In the genomic region with DNA sequence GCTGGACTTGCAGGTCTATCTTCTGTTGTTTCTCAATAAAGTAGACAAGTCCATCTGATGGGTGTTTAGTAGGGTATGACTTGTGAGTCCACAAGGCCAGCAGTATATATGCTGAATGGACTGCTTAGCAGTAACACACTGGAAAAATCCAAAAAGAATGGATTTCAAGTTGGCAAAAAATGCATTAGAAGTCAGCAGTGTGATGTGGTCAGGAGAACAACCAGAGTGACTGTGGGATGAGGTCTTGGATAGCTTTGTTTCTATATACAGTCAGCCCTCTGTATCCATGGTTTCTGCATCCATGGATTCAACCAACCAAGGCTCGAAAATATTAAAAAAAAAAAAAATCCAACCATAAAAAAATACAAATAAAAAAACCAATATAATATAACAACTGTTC, we compare ENCODE assay signal across 30 cellular contexts. TPM values are rescaled to one million over a fixed set of nuclear protein-coding genes. Genes with fewer than 3 reads are reported as not detected.
A peak's percentile ranks its signal among the peaks of the same experiment; 100 is the strongest.
DNase-seq lines count a peak whose midpoint lies in the region; ATAC-seq and TF ChIP-seq lines count a peak whose summit lies in the region.
"Had no signal": no experiment of that assay in that cellular context is flagged by ENCODE, and none has a peak within 500 bp of the region (broad histone marks: within the 10 kb centered on the region; RNA-seq: fewer than 3 reads in every experiment).

No MANE protein-coding gene starts in this region.

- no peak overlapping the region for H3T11ph ChIP-seq in H9 (ENCODE audit: low read length)

- H2AK5ac ChIP-seq in H9 (ENCODE audit: insufficient read length, low read length) (no peak overlapping the region), mesenchymal stem cell (ENCODE audit: low read length, severe bottlenecking) (peak overlapping the region; percentile 40)

- H3K36me3 Mint-ChIP-seq in H9 (ENCODE audit: insufficient read depth in 1 of 3, low read depth in 3 of 3): peaks cover 0 to 6% (median 0%) of the 10 kb centered on the region in 3 experiments; a peak in 2 of 7 replicates
- H3K36me3 Mint-ChIP-seq: IgD-negative memory B cell had no signal

- no peak overlapping the region for H3K4me2 ChIP-seq in H9 (ENCODE audit: insufficient read depth, insufficient read length, low read length)
- H3K4me2 ChIP-seq in mesenchymal stem cell (ENCODE audit: low read length, poor library complexity, severe bottlenecking): no peak overlapping the region
- H3K4me2 ChIP-seq: GM23338 had no signal

- H2BK120ac ChIP-seq in H9 (ENCODE audit: low read depth, low read length, poor library complexity, severe bottlenecking) (peak overlapping the region; percentile 65), mesenchymal stem cell (ENCODE audit: low read depth, low read length) (peak overlapping the region; percentile 23)

- no peaks in the 10 kb centered on the region for H3K27me3 Mint-ChIP-seq in H9 (ENCODE audit: low read depth)
- H3K27me3 Mint-ChIP-seq: activated CD8-positive, alpha-beta T cell treated with anti-CD3 and anti-CD28 coated beads for 36 hours; CD4-positive, CD25-positive, alpha-beta regulatory T cell; IgD-negative memory B cell; T-helper 17 cell had no signal

- H3K27ac ChIP-seq in H9 (ENCODE audit: insufficient read length, low read depth, low read length) (no peak overlapping the region), mesenchymal stem cell (ENCODE audit: low read length, poor library complexity, severe bottlenecking) (peak overlapping the region; percentile 2), thoracic aorta (peak overlapping the region; percentile 72 to 98)
- H3K27ac ChIP-seq: lower lobe of right lung had no signal

- peaks cover 6% of the 10 kb centered on the region in 2 experiments for H3K36me3 ChIP-seq in mesenchymal stem cell (ENCODE audit: control insufficient read depth in 1 of 2, insufficient read depth in 2 of 2, low read depth in 1 of 2, low read length in 2 of 2)
- no peaks in the 10 kb centered on the region for H3K36me3 ChIP-seq in thoracic aorta

- no peak overlapping the region for H3K23ac ChIP-seq in H9 (ENCODE audit: insufficient read length, low read depth, low read length)
- H3K23ac ChIP-seq in mesenchymal stem cell (ENCODE audit: low read length in 2 of 2): no peak overlapping the region

- H3K79me1 ChIP-seq in H9 (ENCODE audit: insufficient read depth, low read depth, low read length, poor library complexity, severe bottlenecking) (peaks cover 5% of the 10 kb centered on the region), mesenchymal stem cell (replicated peaks; ENCODE audit: low read length, poor library complexity, severe bottlenecking) (peaks cover 20% of the 10 kb centered on the region)

- H3K9me3 Mint-ChIP-seq in H9: no peaks in the 10 kb centered on the region
- H3K9me3 Mint-ChIP-seq: activated CD8-positive, alpha-beta T cell treated with anti-CD3 and anti-CD28 coated beads for 36 hours; CD4-positive, CD25-positive, alpha-beta regulatory T cell; GM23338; IgD-negative memory B cell; stimulated activated effector memory CD8-positive, alpha-beta T cell treated with anti-CD3 and anti-CD28 coated beads, Interleukin-12 subunit alpha, Interleukin-12 subunit beta, amount 100 ng/mL, for 72 hours had no signal

- TF ChIP-seq CTCF in H9 (conservative IDR thresholded peaks at IDR 0.05) (no peak), thoracic aorta (IDR thresholded peaks at IDR 0.05) (no peak)

- no peak overlapping the region for H4K8ac ChIP-seq in H9 (replicated peaks; ENCODE audit: insufficient read length, low read depth, low read length)
- peak overlapping the region; percentile 45 for H4K8ac ChIP-seq in mesenchymal stem cell (ENCODE audit: low read length)

- H3K27me3 ChIP-seq in H9 (ENCODE audit: insufficient read depth, low read length) (no peaks in the 10 kb centered on the region), mesenchymal stem cell (ENCODE audit: control insufficient read depth in 1 of 2, insufficient read depth in 1 of 2, low read length in 2 of 2) (no peaks in the 10 kb centered on the region), thoracic aorta (replicated peaks; ENCODE audit: insufficient read depth) (no peaks in the 10 kb centered on the region)
- H3K27me3 ChIP-seq: Peyer's patch had no signal

- H3K27ac Mint-ChIP-seq in H9: no peak overlapping the region; a peak in 1 of 7 replicates
- H3K27ac Mint-ChIP-seq: activated CD8-positive, alpha-beta T cell treated with anti-CD3 and anti-CD28 coated beads for 36 hours; activated naive CD4-positive, alpha-beta T cell treated with anti-CD3 and anti-CD28 coated beads, Interleukin-2, amount 50 U/mL, for 72 hours; CD4-positive, CD25-positive, alpha-beta regulatory T cell; GM23338; IgD-negative memory B cell; stimulated activated effector memory CD8-positive, alpha-beta T cell treated with anti-CD3 and anti-CD28 coated beads, Interleukin-12 subunit alpha, Interleukin-12 subunit beta, amount 100 ng/mL, for 72 hours; T-helper 17 cell had no signal

- H3K18ac ChIP-seq in H9 (ENCODE audit: insufficient read length, low read depth, low read length) (no peak overlapping the region), mesenchymal stem cell (ENCODE audit: low read depth in 1 of 2, low read length in 2 of 2) (peak overlapping the region; percentile 3 to 40)

- no peak overlapping the region for H2BK15ac ChIP-seq in H9 (ENCODE audit: low read depth, low read length)
- H2BK15ac ChIP-seq in mesenchymal stem cell (ENCODE audit: low read depth, poor library complexity, severe bottlenecking): no peak overlapping the region

- H3K14ac ChIP-seq in H9 (ENCODE audit: insufficient read depth, low read length) (no peak overlapping the region), mesenchymal stem cell (ENCODE audit: low read length in 2 of 2) (no peak overlapping the region)

- H2BK5ac ChIP-seq in H9 (ENCODE audit: insufficient read length, low read length) (no peak overlapping the region), mesenchymal stem cell (ENCODE audit: low read depth, low read length, poor library complexity, severe bottlenecking) (no peak overlapping the region)

- H3K4me3 Mint-ChIP-seq in H9: no peak overlapping the region
- H3K4me3 Mint-ChIP-seq: activated CD8-positive, alpha-beta T cell treated with anti-CD3 and anti-CD28 coated beads for 36 hours; GM23338; IgD-negative memory B cell; stimulated activated effector memory CD8-positive, alpha-beta T cell treated with anti-CD3 and anti-CD28 coated beads, Interleukin-12 subunit alpha, Interleukin-12 subunit beta, amount 100 ng/mL, for 72 hours; T-helper 17 cell had no signal

- H3K23me2 ChIP-seq in H9 (ENCODE audit: insufficient read length, low read depth, low read length, poor library complexity, severe bottlenecking): no peaks in the 10 kb centered on the region

- H3K9me3 ChIP-seq in H9 (ENCODE audit: control insufficient read depth, low read depth, low read length) (no peaks in the 10 kb centered on the region), mesenchymal stem cell (ENCODE audit: control insufficient read depth, low read length) (no peaks in the 10 kb centered on the region), thoracic aorta (no peaks in the 10 kb centered on the region)
- H3K9me3 ChIP-seq: lower lobe of right lung, mucosa of descending colon, Peyer's patch had no signal

- H2AFZ ChIP-seq in H9 (ENCODE audit: low read length) (no peak overlapping the region), mesenchymal stem cell (ENCODE audit: low read depth, low read length) (no peak overlapping the region)
- H2AFZ ChIP-seq: GM23338 had no signal

- no peak overlapping the region for H3K56ac ChIP-seq in H9 (ENCODE audit: insufficient read length, low read depth, low read length)

- H4K20me1 ChIP-seq in H9 (ENCODE audit: control insufficient read depth, insufficient read depth, insufficient read length): no peaks in the 10 kb centered on the region

- H3K4me3 ChIP-seq in mesenchymal stem cell (ENCODE audit: insufficient read depth in 1 of 2, low read depth in 1 of 2, low read length in 2 of 2) (no peak overlapping the region), thoracic aorta (no peak overlapping the region)
- H3K4me3 ChIP-seq: GM12878, GM23338, lower lobe of right lung, mucosa of descending colon, Peyer's patch had no signal

- no peak overlapping the region for H2BK20ac ChIP-seq in H9 (ENCODE audit: low read depth, low read length, poor library complexity, severe bottlenecking)

- H4K91ac ChIP-seq in H9 (ENCODE audit: insufficient read length, low read depth, low read length): peak overlapping the region; percentile 77
- H4K91ac ChIP-seq in mesenchymal stem cell (ENCODE audit: low read length): peak overlapping the region; percentile 34

- H2BK12ac ChIP-seq in H9 (ENCODE audit: insufficient read length, low read depth, low read length) (peak overlapping the region; percentile 52), mesenchymal stem cell (ENCODE audit: low read length in 2 of 2) (peak overlapping the region in 1 of 2 experiments; percentile 59)

- H4K5ac ChIP-seq in H9 (ENCODE audit: insufficient read length, low read depth, low read length): no peak overlapping the region

- H3K4me1 ChIP-seq in H9 (ENCODE audit: insufficient read depth, low read length): peaks cover 9% of the 10 kb centered on the region; the same call in 1 of the 2 replicates
- H3K4me1 ChIP-seq in mesenchymal stem cell (ENCODE audit: control insufficient read depth, insufficient read depth, low read depth, low read length): peaks cover 7% of the 10 kb centered on the region
- H3K4me1 ChIP-seq in thoracic aorta (ENCODE audit: control insufficient read depth in 1 of 2, low read depth in 2 of 2): peaks cover 31 to 78% of the 10 kb centered on the region in 2 donors

- no peak overlapping the region for H3K4ac ChIP-seq in H9 (ENCODE audit: low read depth, low read length)
- peak overlapping the region in 1 of 2 experiments; percentile 79 for H3K4ac ChIP-seq in mesenchymal stem cell (ENCODE audit: low read depth in 1 of 2, low read length in 2 of 2)

- DNase-seq in H9 (no peak), astrocyte of the hippocampus (ENCODE audit: low read depth, low spot score) (peak; percentile 33), mesenchymal stem cell (peak; percentile 58), thoracic aorta (ENCODE audit: low spot score) (no peak), T1000 (lab: John Stamatoyannopoulos, UW) (no peak), NCI-H2029 treated with DMSO at 0.1 percent for 48 hours (lab: John Stamatoyannopoulos, UW) (no peak), NCI-H128 (lab: John Stamatoyannopoulos, UW; ENCODE audit: unreplicated experiment) (no peak)
- DNase-seq: activated CD8-positive, alpha-beta T cell treated with anti-CD3 and anti-CD28 coated beads for 36 hours; CD4-positive, CD25-positive, alpha-beta regulatory T cell; cerebellar nuclear complex; DMS 273 treated with DMSO at 0.1 percent for 48 hours; EL; foreskin fibroblast; kidney glomerular epithelial cell; lower lobe of right lung; mucosa of descending colon; NCI-H1048; NCI-H187; NCI-H2171 treated with DMSO at 0.1 percent for 48 hours; NCI-H526; Peyer's patch; stimulated activated CD4-positive, alpha-beta T cell treated with anti-CD3 and anti-CD28 coated beads, Interleukin-4, amount 100 ng/mL, for 24 hours; T-helper 17 cell had no signal

- peaks cover 36 to 40% of the 10 kb centered on the region in 2 experiments for H3K4me1 Mint-ChIP-seq in H9

- no peak overlapping the region for H3K9ac ChIP-seq in H9 (ENCODE audit: extremely low read depth, insufficient read length, low read length)
- no peak overlapping the region for H3K9ac ChIP-seq in mesenchymal stem cell (ENCODE audit: low read length)

- ATAC-seq in thoracic aorta (ENCODE audit: insufficient number of reproducible peaks, low FRiP score, low read depth): no peak
- ATAC-seq in HG03378 (IDR thresholded peaks at IDR 0.05; ENCODE audit: unreplicated experiment): no peak
- ATAC-seq: activated CD8-positive, alpha-beta T cell treated with anti-CD3 and anti-CD28 coated beads for 36 hours; activated naive CD4-positive, alpha-beta T cell treated with anti-CD3 and anti-CD28 coated beads, Interleukin-2, amount 50 U/mL, for 72 hours; GM12878; GM23338; lower lobe of right lung; mucosa of descending colon; sciatic nerve; stimulated activated effector memory CD8-positive, alpha-beta T cell treated with anti-CD3 and anti-CD28 coated beads, Interleukin-12 subunit alpha, Interleukin-12 subunit beta, amount 100 ng/mL, for 72 hours; T-helper 17 cell had no signal

- peaks cover 2% of the 10 kb centered on the region; the same call in 1 of the 2 replicates for H3K79me2 ChIP-seq in H9 (ENCODE audit: insufficient read depth, low read length)

- 100% methylated on average over 1 of the region's 1 CpG for WGBS in H9 (ENCODE audit: extremely low coverage, insufficient read length, low lambda C conversion rate)
- 100% methylated on average over 1 of the region's 1 CpG for WGBS in mesenchymal stem cell

RNA-seq across cellular contexts. Expression of gene LPP, which starts 55.8 kb away (rescaled TPM):
- 56.3 and 64.6 TPM in 2 replicates for total RNA-seq in H9 (2021)
- 37.8 TPM for polyA plus RNA-seq in mesenchymal stem cell (2013, experiment 1 of 2)
- polyA plus RNA-seq in mesenchymal stem cell (2013, experiment 2 of 2): 34.1 TPM
- total RNA-seq in thoracic aorta: 1,000 to 10,000 TPM; 1,568 to 1,607 TPM

Comparison
In these comparisons a context has a peak if more than half of its experiments do, and no peak if none do; other contexts are left out.
1. DNase-seq: peak in astrocyte of the hippocampus (single experiment) and mesenchymal stem cell (single experiment); none in H9 (single experiment), thoracic aorta (single experiment), T1000 (single experiment), NCI-H2029 treated with DMSO at 0.1 percent for 48 hours (single experiment) and NCI-H128 (single experiment).
2. RNA of gene LPP, which starts 55.8 kb away (total RNA-seq): 1,568 to 1,607 TPM in thoracic aorta; 56.3 to 64.6 TPM in H9; every median in the first group is over 10 times any median in the second.